1 cellular context compared by ENCODE assay signal in genomic region chr1:23484253-23485001, GRCh38.
TF ChIP-seq lines count a peak whose summit lies in the region.

No MANE protein-coding gene starts in this region.

TF ChIP-seq in K562, 482 proteins besides CTCF, POLR2A, EP300 and RAD21 (continued from another document and continues in another):
- TF ChIP-seq BMI1 (IDR thresholded peaks at IDR 0.05; ENCODE audit: low read length) (no peak), HMGN3 (IDR thresholded peaks at IDR 0.05; ENCODE audit: borderline replicate concordance, extremely low read depth, insufficient read length, low read depth, low read length) (peak; percentile 51), ARNT (IDR thresholded peaks at IDR 0.05) (0 out of 4 replicates have a peak, but pooled peaks have one; percentile 39 to 67), PML (IDR thresholded peaks at IDR 0.05; ENCODE audit: low read length) (no peak), ZNF124 (CRISPR knock-in tag; IDR thresholded peaks at IDR 0.05) (no peak), REST (CRISPR knock-in tag; IDR thresholded peaks at IDR 0.05; ENCODE audit: low read depth) (no peak), ETV6 (IDR thresholded peaks at IDR 0.05; ENCODE audit: borderline replicate concordance in 1 of 2, low read depth in 2 of 2, low read length in 1 of 2) (no peak), ETV6 (CRISPR knock-in tag; IDR thresholded peaks at IDR 0.05; ENCODE audit: borderline replicate concordance) (no peak), E2F3 (CRISPR knock-in tag; IDR thresholded peaks at IDR 0.05) (no peak), KLF13 (tag; IDR thresholded peaks at IDR 0.05; ENCODE audit: borderline replicate concordance, low read depth) (no peak), DDX20 (tag; IDR thresholded peaks at IDR 0.05; ENCODE audit: low read depth) (no peak), MAX (CRISPR knock-in tag; IDR thresholded peaks at IDR 0.05) (peak; percentile 83), THRAP3 (IDR thresholded peaks at IDR 0.05; ENCODE audit: borderline replicate concordance) (no peak), ZNF175 (CRISPR knock-in tag; IDR thresholded peaks at IDR 0.05; ENCODE audit: low read depth) (no peak), FOXM1 (IDR thresholded peaks at IDR 0.05; ENCODE audit: low read depth) (peak; percentile 14; the same call in 1 of the 2 replicates), FOXM1 (CRISPR knock-in tag; IDR thresholded peaks at IDR 0.05; ENCODE audit: low read depth) (no peak), ZBTB26 (CRISPR knock-in tag; IDR thresholded peaks at IDR 0.05) (peak; percentile 78; the same call in 1 of the 2 replicates), ZC3H11A (IDR thresholded peaks at IDR 0.05; ENCODE audit: low read depth, low read length) (no peak), GATA2 (CRISPR knock-in tag; IDR thresholded peaks at IDR 0.05) (no peak), ZNF318 (IDR thresholded peaks at IDR 0.05; ENCODE audit: borderline replicate concordance in 1 of 2, low read depth in 1 of 2) (no peak), E4F1 (CRISPR knock-in tag; IDR thresholded peaks at IDR 0.05; ENCODE audit: borderline replicate concordance) (no peak), TAF15 (IDR thresholded peaks at IDR 0.05; ENCODE audit: low read depth, low read length) (no peak), ZNF324 (CRISPR knock-in tag; IDR thresholded peaks at IDR 0.05) (no peak), NCOA4 (IDR thresholded peaks at IDR 0.05; ENCODE audit: partially characterized antibody) (no peak), HCFC1 (IDR thresholded peaks at IDR 0.05; ENCODE audit: low read depth, low read length) (no peak), NKRF (IDR thresholded peaks at IDR 0.05; ENCODE audit: borderline replicate concordance) (peak; percentile 73; the same call in 1 of the 2 replicates), RBM34 (IDR thresholded peaks at IDR 0.05; ENCODE audit: borderline replicate concordance, insufficient read depth, low read length) (no peak), LCOR (CRISPR knock-in tag; IDR thresholded peaks at IDR 0.05) (peak; percentile 70; the same call in 1 of the 2 replicates), JUNB (CRISPR knock-in tag; conservative IDR thresholded peaks at IDR 0.05) (no peak), ZBTB17 (CRISPR knock-in tag; IDR thresholded peaks at IDR 0.05) (no peak), U2AF2 (optimal IDR thresholded peaks at IDR 0.05; ENCODE audit: low read depth, low read length) (no peak), RREB1 (CRISPR knock-in tag; IDR thresholded peaks at IDR 0.05) (no peak), SOX6 (IDR thresholded peaks at IDR 0.05) (peak; percentile 48; the same call in 1 of the 2 replicates), ZKSCAN8 (CRISPR knock-in tag; IDR thresholded peaks at IDR 0.05) (no peak), EHMT2 (IDR thresholded peaks at IDR 0.05) (0 out of 2 replicates have a peak, but pooled peaks have one; percentile 6), ETV1 (tag; conservative IDR thresholded peaks at IDR 0.05; ENCODE audit: low read depth) (peak; percentile 89)
